Comparison of ENCODE assay signal across 8 cellular contexts in genomic region chr14:78836777-78837176, GRCh38.
DNase-seq lines count a peak whose midpoint lies in the region; ATAC-seq, FAIRE-seq and TF ChIP-seq lines count a peak whose summit lies in the region.

No MANE protein-coding gene starts in this region.

- TF ChIP-seq POLR2A in H1 (IDR thresholded peaks at IDR 0.05; ENCODE audit: control extremely low read depth in 1 of 2, low read depth in 2 of 2, low read length in 2 of 2) = no peak

- intact Hi-C loops in PC-9 (cut with micrococcal nuclease; ENCODE audit: unreplicated experiment) = loop anchor here (5.0 kb wide), 1 partner anchor 814 kb away; no protein-coding TSS in a partner anchor

- no peak overlapping the region for H2BK15ac ChIP-seq in H1 (ENCODE audit: low read length)

- TF ChIP-seq RAD21 in H1 (IDR thresholded peaks at IDR 0.05 in 1 of 2, conservative IDR thresholded peaks at IDR 0.05 in 1 of 2; ENCODE audit: low read depth in 2 of 2, low read length in 2 of 2) = peak; percentile 92 to 96

- TF ChIP-seq CTCF in PC-9 (conservative IDR thresholded peaks at IDR 0.05) (peak; percentile 60), H1 (IDR thresholded peaks at IDR 0.05; ENCODE audit: control extremely low read depth in 1 of 3, insufficient read depth in 1 of 3, low read depth in 1 of 3, low read length in 3 of 3) (peak; percentile 40 to 96 (median 80)), nephron (IDR thresholded peaks at IDR 0.05; ENCODE audit: unreplicated experiment in 3 of 3) (peak; percentile 23 to 59 (median 39))

- no peak overlapping the region for H3K56ac ChIP-seq in H1 (replicated peaks; ENCODE audit: insufficient read length, low read depth, low read length)

- H3K9me3 Mint-ChIP-seq in nephron = no peaks in the 10 kb centered on the region

- no peak overlapping the region for H2BK5ac ChIP-seq in H1 (ENCODE audit: low read depth, low read length)

- no peak overlapping the region for H3K18ac ChIP-seq in H1 (ENCODE audit: extremely low read depth, low read length)

- H3K36me3 ChIP-seq in PC-9 (ENCODE audit: low read depth) = no peaks in the 10 kb centered on the region
- H3K36me3 ChIP-seq in H1 (ENCODE audit: control insufficient read depth in 2 of 4, insufficient read depth in 4 of 4, low read length in 3 of 4) = no peaks in the 10 kb centered on the region

- H3K9me2 ChIP-seq in PC-9 (ENCODE audit: insufficient read depth) = no peaks in the 10 kb centered on the region

- H2AK5ac ChIP-seq in H1 (ENCODE audit: low read depth, low read length) = no peak overlapping the region

- H3K9ac ChIP-seq in H1 (replicated peaks in 1 of 4; ENCODE audit: extremely low read depth in 1 of 4, low read depth in 3 of 4, low read length in 3 of 4) = no peak overlapping the region

- no peak overlapping the region for H2BK20ac ChIP-seq in H1 (ENCODE audit: low read length)

- H3K27me3 Mint-ChIP-seq in nephron (ENCODE audit: low read depth) = peaks cover 29% of the 10 kb centered on the region

- H3K14ac ChIP-seq in H1 (ENCODE audit: insufficient read length) = no peak overlapping the region

- H3K27me3 ChIP-seq in PC-9 (ENCODE audit: insufficient read depth, low read depth) = peaks cover 5% of the 10 kb centered on the region; the same call in 1 of the 2 replicates
- H3K27me3 ChIP-seq in H1 (replicated peaks in 1 of 4; ENCODE audit: control insufficient read depth in 3 of 4, extremely low read depth in 1 of 4, insufficient read depth in 3 of 4, low read length in 3 of 4) = no peaks in the 10 kb centered on the region; a peak in 1 of 7 replicates

- peak in 1 of 2 experiments; percentile 8; a peak in 1 of 3 replicates for TF ChIP-seq EP300 in H1 (IDR thresholded peaks at IDR 0.05; ENCODE audit: borderline replicate concordance in 1 of 2, low read depth in 2 of 2, low read length in 2 of 2)

- no peaks in the 10 kb centered on the region for H3F3A ChIP-seq in PC-9 (ENCODE audit: insufficient read depth, low read depth)

- H4K20me1 ChIP-seq in PC-9 (ENCODE audit: insufficient read depth) (no peaks in the 10 kb centered on the region), H1 (replicated peaks in 1 of 2; ENCODE audit: control insufficient read depth in 1 of 2, insufficient read depth in 2 of 2, low read length in 2 of 2) (no peaks in the 10 kb centered on the region)

- H2BK12ac ChIP-seq in H1 (ENCODE audit: low read depth, low read length) = no peak overlapping the region

- H4K8ac ChIP-seq in H1 (ENCODE audit: extremely low read depth, insufficient read depth, low read length) = no peak overlapping the region

- H3K27ac Mint-ChIP-seq in nephron = no peak overlapping the region

- H3K23me2 ChIP-seq in H1 (ENCODE audit: low read depth, low read length) = no peaks in the 10 kb centered on the region

- no TSS peak for BruUV-seq in PC-9 (replicated peaks; lab: Mats Ljungman, UMichigan)

- peak; percentile 97 for FAIRE-seq in H1 (lab: Jason Lieb, UNC)

- CTCF ChIA-PET in PC-9 (lab: Charles Lee) (no interaction called here), H1 (lab: Charles Lee; ENCODE audit: partially characterized antibody) (interaction anchor here (0.6 to 6.5 kb wide), 6 partner anchors 11 to 815 kb away, joined by 3 to 46 read pairs (median 4); no protein-coding TSS in a partner anchor)

- H3K9me3 ChIP-seq in PC-9 (ENCODE audit: insufficient read depth, low read depth) = no peaks in the 10 kb centered on the region
- no peaks in the 10 kb centered on the region for H3K9me3 ChIP-seq in H1 (ENCODE audit: insufficient read depth in 2 of 2, low read depth in 1 of 2, low read length in 1 of 2)

- no peak overlapping the region for H3K4me3 Mint-ChIP-seq in nephron

- H3K4me1 Mint-ChIP-seq in nephron = peaks cover 11% of the 10 kb centered on the region

- H3K4me1 ChIP-seq in PC-9 (replicated peaks; ENCODE audit: insufficient read depth) (no peaks in the 10 kb centered on the region), H1 (replicated peaks in 1 of 4; ENCODE audit: control insufficient read depth in 3 of 4, insufficient read depth in 4 of 4, low read length in 3 of 4) (peaks cover 0 to 2% (median 0%) of the 10 kb centered on the region in 4 experiments; a peak in 1 of 7 replicates)

- no peak overlapping the region for H4K91ac ChIP-seq in H1 (replicated peaks; ENCODE audit: insufficient read length, low read length)

- H3K27ac ChIP-seq in PC-9 (no peak overlapping the region), H1 (ENCODE audit: low read depth, low read length) (no peak overlapping the region)

- peak; percentile 82 for ATAC-seq in GM21423 (IDR thresholded peaks at IDR 0.05; ENCODE audit: unreplicated experiment)

- no peak overlapping the region for H3K4me2 ChIP-seq in PC-9
- no peak overlapping the region for H3K4me2 ChIP-seq in H1 (ENCODE audit: insufficient read depth in 1 of 2, low read depth in 2 of 2, low read length in 2 of 2)

- no peak overlapping the region for H4K5ac ChIP-seq in H1 (ENCODE audit: insufficient read length, low read depth, low read length)

- no peaks in the 10 kb centered on the region for H3K79me1 ChIP-seq in H1 (ENCODE audit: low read depth, low read length)

- H3K36me3 Mint-ChIP-seq in nephron (ENCODE audit: low read depth) = no peaks in the 10 kb centered on the region

- H3K23ac ChIP-seq in H1 (ENCODE audit: insufficient read length) = no peak overlapping the region

- H2BK120ac ChIP-seq in H1 (replicated peaks; ENCODE audit: low read depth, low read length) = no peak overlapping the region

- DNase-seq in Daoy (ENCODE audit: low read depth) = peak; percentile 41
- DNase-seq in M059J (ENCODE audit: low read depth) = peak; percentile 41
- peak in 1 of 2 experiments; percentile 32 for DNase-seq in PC-9
- peak; percentile 74 to 77 for DNase-seq in H1 (ENCODE audit: low read depth in 1 of 2, low spot score in 2 of 2)
- DNase-seq in activated CD8-positive, alpha-beta memory T cell treated with anti-CD3 and anti-CD28 coated beads for 24 hours = no peak
- DNase-seq in T-helper 9 cell = no peak

- H3K4ac ChIP-seq in H1 (replicated peaks; ENCODE audit: insufficient read length, low read depth, low read length) = no peak overlapping the region

- 27% methylated on average over 4 of the region's 4 CpGs; no CpG with 5 or more reads in 1 of the 2 experiments for WGBS in H1 (ENCODE audit: extremely low coverage in 1 of 2, insufficient coverage in 1 of 2, insufficient read length in 1 of 2, insufficient replicate concordance in 2 of 2, low coverage in 1 of 2, low lambda C conversion rate in 2 of 2, missing lambda C conversion rate in 1 of 2), 2 experiments

- H3K4me3 ChIP-seq in PC-9 = no peak overlapping the region
- no peak overlapping the region for H3K4me3 ChIP-seq in H1 (ENCODE audit: extremely low read depth in 1 of 4, insufficient read depth in 2 of 4, low read depth in 3 of 4, low read length in 4 of 4)

- POLR2A ChIA-PET in PC-9 (lab: Charles Lee; ENCODE audit: unreplicated experiment) = no interaction called here
- POLR2A ChIA-PET in H1 (lab: Charles Lee; ENCODE audit: partially characterized antibody) = no interaction called here

- H3K79me2 ChIP-seq in PC-9 (ENCODE audit: low read depth) (no peaks in the 10 kb centered on the region), H1 (ENCODE audit: control insufficient read depth in 1 of 2, insufficient read depth in 2 of 2, low read length in 2 of 2) (no peaks in the 10 kb centered on the region)

- H2AFZ ChIP-seq in PC-9 (no peak overlapping the region), H1 (ENCODE audit: low read length) (peak overlapping the region; percentile 43; the same call in 1 of the 2 replicates)

TF ChIP-seq in H1, 55 proteins besides CTCF, POLR2A, EP300 and RAD21:
- TF ChIP-seq YY1 (IDR thresholded peaks at IDR 0.05; ENCODE audit: low read depth, low read length) (peak; percentile 91), TBP (IDR thresholded peaks at IDR 0.05; ENCODE audit: low read depth, low read length) (peak; percentile 14; the same call in 1 of the 2 replicates), SP1 (IDR thresholded peaks at IDR 0.05; ENCODE audit: low read depth, low read length) (0 out of 2 replicates have a peak, but pooled peaks have one; percentile 12), HDAC2 (IDR thresholded peaks at IDR 0.05; ENCODE audit: borderline replicate concordance in 1 of 2, low read depth in 2 of 2, low read length in 2 of 2) (0 out of 4 replicates have a peak, but pooled peaks of 1 of the 2 experiments have one; percentile 61), SAP30 (IDR thresholded peaks at IDR 0.05; ENCODE audit: insufficient read depth, insufficient replicate concordance, low read length) (no peak)

Comparison
In these comparisons a context has a peak if more than half of its experiments do, and no peak if none do; other contexts are left out.
1. DNase-seq: peak in Daoy (single experiment), M059J (single experiment) and H1 (2 of 2); none in activated CD8-positive, alpha-beta memory T cell treated with anti-CD3 and anti-CD28 coated beads for 24 hours (single experiment) and T-helper 9 cell (single experiment).
2. Peak in every context shown above with its lines, with median percentiles within 50 percentile points of each other: CTCF ChIP-seq.